In genomic region chr4:82780398-82781231, GRCh38 we compare ENCODE assay signal across 9 cellular contexts. TPM values are rescaled to one million over a fixed set of nuclear protein-coding genes. Genes with fewer than 3 reads are reported as not detected.
A peak's percentile ranks its signal among the peaks of the same experiment; 100 is the strongest.
DNase-seq lines count a peak whose midpoint lies in the region; ATAC-seq and TF ChIP-seq lines count a peak whose summit lies in the region.
"Had no signal": no experiment of that assay in that cellular context is flagged by ENCODE, and none has a peak within 500 bp of the region (broad histone marks: within the 10 kb centered on the region; RNA-seq: fewer than 3 reads in every experiment).

No MANE protein-coding gene starts in this region.

- H3K27me3 Mint-ChIP-seq in activated T-cell treated with anti-CD3 and anti-CD28 coated beads, Interleukin-2, amount 50 U/mL, for 4 hours (ENCODE audit: low read depth), result peaks cover 6% of the 10 kb centered on the region
- H3K27me3 Mint-ChIP-seq: activated B cell treated with CpG ODN at 0.5 μM for 24 hours had no signal

- in situ Hi-C loops in ACHN (cut with HindIII; ENCODE audit: low pct_ligation_motif_present, low pct_unique_long_range_greater_than_20kb, low sequenced_read_pairs), result no loop called here

- no peaks in the 10 kb centered on the region for H3K27me3 ChIP-seq in left lung

- ATAC-seq in GM21737 (IDR thresholded peaks at IDR 0.05; ENCODE audit: unreplicated experiment) (peak; percentile 82), left lung (peak; percentile 37), GM21381 (IDR thresholded peaks at IDR 0.05; ENCODE audit: unreplicated experiment) (no peak)
- no peak for ATAC-seq in activated T-cell treated with anti-CD3 and anti-CD28 coated beads, Interleukin-2, amount 50 U/mL, for 4 hours

- DNase-seq in ACHN (peak; percentile 30), NCI-H1694 (lab: John Stamatoyannopoulos, UW) (peak; percentile 80), amniotic epithelial cell (ENCODE audit: low read depth) (peak; percentile 22), left lung (peak; percentile 65 to 82), AG08396 (ENCODE audit: low spot score) (no peak)
- DNase-seq in activated T-cell treated with anti-CD3 and anti-CD28 coated beads, Interleukin-2, amount 50 U/mL, for 4 hours, result no peak
- DNase-seq: activated B cell treated with CpG ODN at 0.5 μM for 24 hours had no signal

- intact Hi-C loops in left lung (cut with DNase I), result no loop called here

- no peaks in the 10 kb centered on the region for H3K9me3 ChIP-seq in left lung

- H3K4me1 ChIP-seq in left lung, result peaks cover 8 to 18% of the 10 kb centered on the region in 2 donors

- H3K27ac ChIP-seq in left lung, result no peak overlapping the region

- no peaks in the 10 kb centered on the region for H3K9me3 Mint-ChIP-seq in activated T-cell treated with anti-CD3 and anti-CD28 coated beads, Interleukin-2, amount 50 U/mL, for 4 hours

- H3K4me3 ChIP-seq in left lung, result no peak overlapping the region

- no peaks in the 10 kb centered on the region for H3K36me3 Mint-ChIP-seq in activated T-cell treated with anti-CD3 and anti-CD28 coated beads, Interleukin-2, amount 50 U/mL, for 4 hours (ENCODE audit: insufficient read depth)

- TF ChIP-seq CTCF in left lung (IDR thresholded peaks at IDR 0.05), result no peak

- no peak overlapping the region for H3K4me3 Mint-ChIP-seq in activated T-cell treated with anti-CD3 and anti-CD28 coated beads, Interleukin-2, amount 50 U/mL, for 4 hours
- H3K4me3 Mint-ChIP-seq: activated B cell treated with CpG ODN at 0.5 μM for 24 hours had no signal

- no peaks in the 10 kb centered on the region for H3K36me3 ChIP-seq in left lung

- H3K4me1 Mint-ChIP-seq in activated T-cell treated with anti-CD3 and anti-CD28 coated beads, Interleukin-2, amount 50 U/mL, for 4 hours (ENCODE audit: low read depth), result no peaks in the 10 kb centered on the region
- H3K4me1 Mint-ChIP-seq: activated B cell treated with CpG ODN at 0.5 μM for 24 hours had no signal

RNA-seq across cellular contexts. Expression of gene SCD5, which starts 18.0 kb away (rescaled TPM):
- total RNA-seq in left lung, result 10 to 100 TPM; 12.5 to 30.0 TPM
- 1 to 10 TPM in 1 of 3 donors, under 1 TPM in 2; 0.30 to 1.2 (median 0.84) TPM for total RNA-seq in activated T-cell treated with anti-CD3 and anti-CD28 coated beads, Interleukin-2, amount 50 U/mL, for 4 hours
- total RNA-seq: activated B cell treated with CpG ODN at 0.5 μM for 24 hours had no signal

Comparison
In these comparisons a context has a peak if more than half of its experiments do, and no peak if none do; other contexts are left out.
1. DNase-seq: peak in ACHN (single experiment), NCI-H1694 (single experiment), amniotic epithelial cell (single experiment) and left lung (2 of 2); none in activated T-cell treated with anti-CD3 and anti-CD28 coated beads, Interleukin-2, amount 50 U/mL, for 4 hours (single experiment) and AG08396 (single experiment).
2. ATAC-seq: peak in GM21737 (single experiment) and left lung (single experiment); none in activated T-cell treated with anti-CD3 and anti-CD28 coated beads, Interleukin-2, amount 50 U/mL, for 4 hours (0 of 2) and GM21381 (single experiment).
3. RNA of gene SCD5, which starts 18.0 kb away (total RNA-seq): 12.5 to 30.0 TPM in left lung; 0.30 to 1.2 TPM in activated T-cell treated with anti-CD3 and anti-CD28 coated beads, Interleukin-2, amount 50 U/mL, for 4 hours; every median in the first group is over 4 times any median in the second.